Comparison of ENCODE assay signal across 9 cellular contexts in genomic region chr16:67542464-67542863, GRCh38. TPM values are rescaled to one million over a fixed set of nuclear protein-coding genes. Genes with fewer than 3 reads are reported as not detected.
DNase-seq lines count a peak whose midpoint lies in the region; ATAC-seq lines count a peak whose summit lies in the region.
"Had no signal": no experiment of that assay in that cellular context is flagged by ENCODE, and none has a peak within 500 bp of the region (broad histone marks: within the 10 kb centered on the region; RNA-seq: fewer than 3 reads in every experiment).

No MANE protein-coding gene starts in this region.

- no peak overlapping the region for H3K18ac ChIP-seq in mesendoderm (ENCODE audit: low read length)

- no peaks in the 10 kb centered on the region for H3K27me3 ChIP-seq in CD4-positive, alpha-beta memory T cell (ENCODE audit: insufficient read depth, low read length)
- no peaks in the 10 kb centered on the region for H3K27me3 ChIP-seq in mesendoderm (ENCODE audit: insufficient read depth, low read length, poor library complexity)

- no peaks in the 10 kb centered on the region for H3K9me3 Mint-ChIP-seq in CD4-positive, alpha-beta memory T cell
- H3K9me3 Mint-ChIP-seq in T-helper 1 cell treated with Interleukin-12 subunit alpha and Interleukin-12 subunit beta and Interleukin-4 antibody, amounts not matched to agents 30 μg/mL and 1 μg/mL, for 36 hours = no peaks in the 10 kb centered on the region

- peak overlapping the region in 3 of 8 donors; percentile 2 to 40 (median 10) for H3K4me3 Mint-ChIP-seq in CD4-positive, alpha-beta memory T cell
- peak overlapping the region; percentile 8 for H3K4me3 Mint-ChIP-seq in T-helper 1 cell treated with Interleukin-12 subunit alpha and Interleukin-12 subunit beta and Interleukin-4 antibody, amounts not matched to agents 30 μg/mL and 1 μg/mL, for 36 hours

- H2BK15ac ChIP-seq in mesendoderm (replicated peaks; ENCODE audit: low read depth) = no peak overlapping the region

- H3K27ac ChIP-seq in CD4-positive, alpha-beta memory T cell (ENCODE audit: low read depth, low read length) = peak overlapping the region; percentile 15
- H3K27ac ChIP-seq in mesendoderm (ENCODE audit: low read depth, low read length) = no peak overlapping the region

- H2BK120ac ChIP-seq in mesendoderm (ENCODE audit: low read depth, low read length) = no peak overlapping the region

- POLR2A ChIA-PET in CD4-positive, alpha-beta memory T cell (lab: Charles Lee; ENCODE audit: partially characterized antibody) = interaction anchor here (1.4 to 20.3 kb wide), 4 partner anchors 12 to 118 kb away, joined by 4 to 706 read pairs (median 13); partner anchors contain the start of genes ACD, CARMIL2 and CTCF

- H3K9ac ChIP-seq in mesendoderm (ENCODE audit: low read length) = no peak overlapping the region

- peaks cover 45% of the 10 kb centered on the region for H3K4me1 ChIP-seq in CD4-positive, alpha-beta memory T cell (ENCODE audit: insufficient read depth, low read length)
- no peaks in the 10 kb centered on the region for H3K4me1 ChIP-seq in mesendoderm (ENCODE audit: control insufficient read depth, low read depth, low read length)

- no peaks in the 10 kb centered on the region for H3K79me2 ChIP-seq in mesendoderm (ENCODE audit: control insufficient read depth, insufficient read depth, low read length)

- ATAC-seq in HG02885 (IDR thresholded peaks at IDR 0.05; ENCODE audit: poor library complexity, unreplicated experiment) = peak; percentile 46
- no peak for ATAC-seq in HG03095 (IDR thresholded peaks at IDR 0.05; ENCODE audit: unreplicated experiment)
- ATAC-seq in HG03571 (IDR thresholded peaks at IDR 0.05; ENCODE audit: unreplicated experiment) = no peak

- CTCF ChIA-PET in CD4-positive, alpha-beta memory T cell (lab: Charles Lee; ENCODE audit: partially characterized antibody) = interaction anchor here (1.3 to 9.3 kb wide), 3 partner anchors 21 to 103 kb away, joined by 5 to 329 read pairs (median 5); partner anchors contain the start of genes CARMIL2 and CTCF

- H3K23ac ChIP-seq in mesendoderm (ENCODE audit: low read length) = no peak overlapping the region

- H4K5ac ChIP-seq in mesendoderm (ENCODE audit: low read length) = no peak overlapping the region

- no peaks in the 10 kb centered on the region for H3K79me1 ChIP-seq in mesendoderm (ENCODE audit: low read length)

- no peak overlapping the region for H3K4me3 ChIP-seq in CD4-positive, alpha-beta memory T cell (ENCODE audit: low read length in 2 of 2)
- no peak overlapping the region for H3K4me3 ChIP-seq in mesendoderm (ENCODE audit: low read length)

- H3K36me3 Mint-ChIP-seq in CD4-positive, alpha-beta memory T cell = peaks cover 14 to 32% of the 10 kb centered on the region in 2 donors
- peaks cover 34% of the 10 kb centered on the region for H3K36me3 Mint-ChIP-seq in T-helper 1 cell treated with Interleukin-12 subunit alpha and Interleukin-12 subunit beta and Interleukin-4 antibody, amounts not matched to agents 30 μg/mL and 1 μg/mL, for 36 hours (ENCODE audit: low read depth)

- intact Hi-C loops in CD4-positive, alpha-beta memory T cell (cut with micrococcal nuclease) = no loop called here

- peak overlapping the region; percentile 57 to 91 (median 85) for H3K27ac Mint-ChIP-seq in CD4-positive, alpha-beta memory T cell
- H3K27ac Mint-ChIP-seq in T-helper 1 cell treated with Interleukin-12 subunit alpha and Interleukin-12 subunit beta and Interleukin-4 antibody, amounts not matched to agents 30 μg/mL and 1 μg/mL, for 36 hours = peak overlapping the region; percentile 74

- no peak overlapping the region for H2BK5ac ChIP-seq in mesendoderm (ENCODE audit: low read length)

- H3K9me3 ChIP-seq in CD4-positive, alpha-beta memory T cell (ENCODE audit: control insufficient read depth in 1 of 2, low read length in 2 of 2) = no peaks in the 10 kb centered on the region

- no peaks in the 10 kb centered on the region for H3K27me3 Mint-ChIP-seq in CD4-positive, alpha-beta memory T cell
- H3K27me3 Mint-ChIP-seq in T-helper 1 cell treated with Interleukin-12 subunit alpha and Interleukin-12 subunit beta and Interleukin-4 antibody, amounts not matched to agents 30 μg/mL and 1 μg/mL, for 36 hours (ENCODE audit: low read depth) = no peaks in the 10 kb centered on the region

- no peaks in the 10 kb centered on the region for H3K36me3 ChIP-seq in CD4-positive, alpha-beta memory T cell (ENCODE audit: insufficient read depth, low read length)
- H3K36me3 ChIP-seq in mesendoderm (ENCODE audit: control insufficient read depth, insufficient read depth, low read length) = no peaks in the 10 kb centered on the region

- no peak overlapping the region for H3K4me2 ChIP-seq in mesendoderm (ENCODE audit: low read length)

- no peak overlapping the region for H2AK5ac ChIP-seq in mesendoderm (ENCODE audit: low read length)

- H3K56ac ChIP-seq in mesendoderm (ENCODE audit: low read length) = no peak overlapping the region

- H3K4ac ChIP-seq in mesendoderm (ENCODE audit: low read depth, low read length) = no peak overlapping the region

- peak; percentile 77 to 92 (median 83) for DNase-seq in CD4-positive, alpha-beta memory T cell
- DNase-seq in astrocyte of the hippocampus (ENCODE audit: low read depth, low spot score) (peak; percentile 60), mesendoderm (peak; percentile 81), mesenteric fat pad (ENCODE audit: low spot score) (no peak)

- peaks cover 24 to 67% (median 35%) of the 10 kb centered on the region in 4 donors for H3K4me1 Mint-ChIP-seq in CD4-positive, alpha-beta memory T cell
- H3K4me1 Mint-ChIP-seq in T-helper 1 cell treated with Interleukin-12 subunit alpha and Interleukin-12 subunit beta and Interleukin-4 antibody, amounts not matched to agents 30 μg/mL and 1 μg/mL, for 36 hours (ENCODE audit: low read depth) = peaks cover 31% of the 10 kb centered on the region

- no peak overlapping the region for H4K8ac ChIP-seq in mesendoderm (ENCODE audit: low read depth, low read length)

RNA-seq across cellular contexts. Expression of gene RIPOR1, which starts 13.8 kb away (rescaled TPM):
- 10 to 100 TPM; 46.8 to 53.8 TPM for total RNA-seq in CD4-positive, alpha-beta memory T cell
- polyA plus RNA-seq in CD4-positive, alpha-beta memory T cell = 1 to 10 TPM in 1 of 2 donors, under 1 TPM in 1; 0.75 to 7.1 TPM
- polyA plus RNA-seq in mesendoderm (2013, experiment 1 of 2) = 5.0 TPM
- polyA plus RNA-seq in mesendoderm (2013, experiment 2 of 2) = 4.7 TPM
- 107 TPM for total RNA-seq in mesenteric fat pad

RNA-seq across cellular contexts. Expression of gene CTCF, which starts 19.9 kb away (rescaled TPM):
- 10 to 100 TPM; 69.8 to 72.5 TPM for total RNA-seq in CD4-positive, alpha-beta memory T cell
- 10 to 100 TPM; 26.5 to 85.7 TPM for polyA plus RNA-seq in CD4-positive, alpha-beta memory T cell
- 65.6 TPM for polyA plus RNA-seq in mesendoderm (2013, experiment 1 of 2)
- polyA plus RNA-seq in mesendoderm (2013, experiment 2 of 2) = 66.3 TPM
- 26.2 TPM for total RNA-seq in mesenteric fat pad

RNA-seq across cellular contexts. Expression of gene AGRP, which starts 59.1 kb away (rescaled TPM):
- total RNA-seq in CD4-positive, alpha-beta memory T cell = not detected
- polyA plus RNA-seq in CD4-positive, alpha-beta memory T cell = not detected
- not detected for polyA plus RNA-seq in mesendoderm (2013, experiment 1 of 2)
- not detected for polyA plus RNA-seq in mesendoderm (2013, experiment 2 of 2)
- total RNA-seq in mesenteric fat pad = not detected
- total RNA-seq: urinary bladder had no signal
- polyA plus RNA-seq: urinary bladder had no signal
